ENCODE assay signal across 1 cellular context in genomic region chr10:95635319-95635733, GRCh38.
TF ChIP-seq lines count a peak whose summit lies in the region.

No MANE protein-coding gene starts in this region.

TF ChIP-seq in HepG2, 621 proteins besides CTCF, POLR2A, EP300 and RAD21 (continued from another document and continues in another):
- TF ChIP-seq CSRNP2 (CRISPR knock-in tag; conservative IDR thresholded peaks at IDR 0.05; ENCODE audit: low read depth), result no peak
- peak; percentile 74 for TF ChIP-seq FOXA3 (CRISPR knock-in tag; IDR thresholded peaks at IDR 0.05)
- 0 out of 2 replicates have a peak, but pooled peaks have one; percentile 43 for TF ChIP-seq IRF2 (CRISPR knock-in tag; IDR thresholded peaks at IDR 0.05)
- TF ChIP-seq SOX13 (IDR thresholded peaks at IDR 0.05), result peak; percentile 55; the same call in 1 of the 2 replicates
- peak in 1 of 2 experiments; percentile 80; a peak in 2 of 4 replicates for TF ChIP-seq SOX13 (CRISPR knock-in tag; conservative IDR thresholded peaks at IDR 0.05 in 1 of 2, IDR thresholded peaks at IDR 0.05 in 1 of 2)
- TF ChIP-seq HNF4G (IDR thresholded peaks at IDR 0.05; ENCODE audit: borderline replicate concordance, low read depth, low read length), result peak; percentile 85
- TF ChIP-seq HNF4G (CRISPR knock-in tag; IDR thresholded peaks at IDR 0.05; ENCODE audit: borderline replicate concordance, low read depth), result peak; percentile 81; the same call in 1 of the 2 replicates
- peak; percentile 50; the same call in 1 of the 2 replicates for TF ChIP-seq ZNF614 (CRISPR knock-in tag; IDR thresholded peaks at IDR 0.05; ENCODE audit: borderline replicate concordance)
- TF ChIP-seq MIER2 (CRISPR knock-in tag; IDR thresholded peaks at IDR 0.05), result no peak
- TF ChIP-seq ZNF839 (CRISPR knock-in tag; IDR thresholded peaks at IDR 0.05; ENCODE audit: borderline replicate concordance), result no peak
- TF ChIP-seq HMG20B (CRISPR knock-in tag; conservative IDR thresholded peaks at IDR 0.05), result peak; percentile 37; the same call in 1 of the 2 replicates
- TF ChIP-seq PREB (CRISPR knock-in tag; IDR thresholded peaks at IDR 0.05), result no peak
- no peak for TF ChIP-seq ETV6 (CRISPR knock-in tag; conservative IDR thresholded peaks at IDR 0.05)
- no peak for TF ChIP-seq ZNF672 (CRISPR knock-in tag; IDR thresholded peaks at IDR 0.05)
- no peak for TF ChIP-seq HDAC6 (IDR thresholded peaks at IDR 0.05; ENCODE audit: low read depth, low read length)
- no peak for TF ChIP-seq JUND (CRISPR knock-in tag; IDR thresholded peaks at IDR 0.05)
- TF ChIP-seq HMG20A (CRISPR knock-in tag; IDR thresholded peaks at IDR 0.05; ENCODE audit: borderline replicate concordance), result peak; percentile 82
- peak; percentile 51; the same call in 1 of the 2 replicates for TF ChIP-seq NR2F2 (IDR thresholded peaks at IDR 0.05; ENCODE audit: borderline replicate concordance, low read depth)
- no peak for TF ChIP-seq ZNF749 (CRISPR knock-in tag; IDR thresholded peaks at IDR 0.05; ENCODE audit: borderline replicate concordance)
- no peak for TF ChIP-seq ZNF580 (CRISPR knock-in tag; IDR thresholded peaks at IDR 0.05; ENCODE audit: borderline replicate concordance, low read depth)
- no peak for TF ChIP-seq DR1 (CRISPR knock-in tag; IDR thresholded peaks at IDR 0.05)
- no peak for TF ChIP-seq FOXP1 (IDR thresholded peaks at IDR 0.05)
- TF ChIP-seq FOXP1 (CRISPR knock-in tag; IDR thresholded peaks at IDR 0.05), result peak; percentile 75; the same call in 1 of the 2 replicates
- no peak for TF ChIP-seq SPEN (CRISPR knock-in tag; IDR thresholded peaks at IDR 0.05; ENCODE audit: low read depth)
- TF ChIP-seq EED (CRISPR knock-in tag; IDR thresholded peaks at IDR 0.05), result no peak
- no peak for TF ChIP-seq ZUFSP (CRISPR knock-in tag; IDR thresholded peaks at IDR 0.05; ENCODE audit: borderline replicate concordance)
- TF ChIP-seq, protein P1, sequence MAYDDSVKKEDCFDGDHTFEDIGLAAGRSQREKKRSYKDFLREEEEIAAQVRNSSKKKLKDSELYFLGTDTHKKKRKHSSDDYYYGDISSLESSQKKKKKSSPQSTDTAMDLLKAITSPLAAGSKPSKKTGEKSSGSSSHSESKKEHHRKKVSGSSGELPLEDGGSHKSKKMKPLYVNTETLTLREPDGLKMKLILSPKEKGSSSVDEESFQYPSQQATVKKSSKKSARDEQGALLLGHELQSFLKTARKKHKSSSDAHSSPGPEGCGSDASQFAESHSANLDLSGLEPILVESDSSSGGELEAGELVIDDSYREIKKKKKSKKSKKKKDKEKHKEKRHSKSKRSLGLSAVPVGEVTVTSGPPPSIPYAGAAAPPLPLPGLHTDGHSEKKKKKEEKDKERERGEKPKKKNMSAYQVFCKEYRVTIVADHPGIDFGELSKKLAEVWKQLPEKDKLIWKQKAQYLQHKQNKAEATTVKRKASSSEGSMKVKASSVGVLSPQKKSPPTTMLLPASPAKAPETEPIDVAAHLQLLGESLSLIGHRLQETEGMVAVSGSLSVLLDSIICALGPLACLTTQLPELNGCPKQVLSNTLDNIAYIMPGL (CRISPR knock-in tag; IDR thresholded peaks at IDR 0.05; ENCODE audit: borderline replicate concordance in 1 of 2, low read depth in 1 of 2), result 0 out of 4 replicates have a peak, but pooled peaks of 1 of the 2 experiments have one; percentile 28
- TF ChIP-seq ZMYM4 (CRISPR knock-in tag; IDR thresholded peaks at IDR 0.05), result peak; percentile 51; the same call in 1 of the 2 replicates
- peak; percentile 94 for TF ChIP-seq ZNF644 (CRISPR knock-in tag; IDR thresholded peaks at IDR 0.05; ENCODE audit: low read depth)
- no peak for TF ChIP-seq ZNF687 (CRISPR knock-in tag; IDR thresholded peaks at IDR 0.05)
- TF ChIP-seq ONECUT2 (CRISPR knock-in tag; IDR thresholded peaks at IDR 0.05), result peak; percentile 73; the same call in 1 of the 2 replicates
- TF ChIP-seq KAT8 (CRISPR knock-in tag; IDR thresholded peaks at IDR 0.05), result peak; percentile 20; the same call in 1 of the 2 replicates
- no peak for TF ChIP-seq NFKB2 (CRISPR knock-in tag; IDR thresholded peaks at IDR 0.05; ENCODE audit: borderline replicate concordance)
- no peak for TF ChIP-seq ZNF543 (CRISPR knock-in tag; IDR thresholded peaks at IDR 0.05)
- TF ChIP-seq ZBTB10 (CRISPR knock-in tag; IDR thresholded peaks at IDR 0.05; ENCODE audit: borderline replicate concordance), result no peak
- TF ChIP-seq ZNF678 (CRISPR knock-in tag; IDR thresholded peaks at IDR 0.05), result no peak
- TF ChIP-seq HIVEP1 (CRISPR knock-in tag; IDR thresholded peaks at IDR 0.05), result no peak
- TF ChIP-seq ZNF124 (CRISPR knock-in tag; IDR thresholded peaks at IDR 0.05), result 0 out of 2 replicates have a peak, but pooled peaks have one; percentile 32
- no peak for TF ChIP-seq ZFY (CRISPR knock-in tag; IDR thresholded peaks at IDR 0.05)
- TF ChIP-seq ZNF407 (CRISPR knock-in tag; IDR thresholded peaks at IDR 0.05; ENCODE audit: not compliant biosample characterization), result no peak
- no peak for TF ChIP-seq ZNF24 (IDR thresholded peaks at IDR 0.05)
